12 cellular contexts compared by ENCODE assay signal in the genomic region with DNA sequence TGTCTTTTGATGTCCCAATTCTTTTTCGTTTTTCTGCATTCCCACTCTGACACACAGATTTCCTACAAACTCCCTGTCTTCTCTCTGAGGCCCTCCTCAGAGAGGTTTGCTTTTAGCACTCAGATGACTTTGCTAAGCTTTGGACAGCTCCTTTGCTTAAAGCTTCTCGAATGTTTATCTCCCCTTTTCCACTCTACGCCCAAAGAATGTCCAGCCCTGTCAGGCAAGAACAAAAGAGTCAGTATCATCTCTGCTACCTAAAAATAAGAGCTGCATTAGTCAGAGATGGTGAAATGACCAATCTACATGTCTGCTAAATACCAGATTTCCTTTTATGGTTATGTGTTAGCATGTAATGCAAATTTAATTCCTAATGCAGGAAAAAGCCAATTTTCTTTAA. TPM values are rescaled to one million over a fixed set of nuclear protein-coding genes. Genes with fewer than 3 reads are reported as not detected.
DNase-seq lines count a peak whose midpoint lies in the region; TF ChIP-seq lines count a peak whose summit lies in the region.
"Had no signal": no experiment of that assay in that cellular context is flagged by ENCODE, and none has a peak within 500 bp of the region (broad histone marks: within the 10 kb centered on the region; RNA-seq: fewer than 3 reads in every experiment).

No MANE protein-coding gene starts in this region.

- no peak overlapping the region for H2BK5ac ChIP-seq in neuronal stem cell (ENCODE audit: low read length)

- H4K20me1 ChIP-seq in SK-N-SH (ENCODE audit: insufficient read depth), result no peaks in the 10 kb centered on the region

- H3K36me3 ChIP-seq in SK-N-SH (replicated peaks in 1 of 2; ENCODE audit: control insufficient read depth in 1 of 2, insufficient read depth in 2 of 2, low read length in 1 of 2), result peaks cover 16 to 25% of the 10 kb centered on the region in 2 experiments
- peaks cover 15% of the 10 kb centered on the region for H3K36me3 ChIP-seq in MG63
- peaks cover 0 to 32% of the 10 kb centered on the region in 2 donors for H3K36me3 ChIP-seq in neuronal stem cell (replicated peaks in 1 of 2; ENCODE audit: control insufficient read depth in 2 of 2, insufficient read depth in 2 of 2, low read length in 2 of 2)

- H3K27me3 ChIP-seq in SK-N-SH (ENCODE audit: insufficient read depth), result no peaks in the 10 kb centered on the region
- H3K27me3 ChIP-seq in MG63, result no peaks in the 10 kb centered on the region
- H3K27me3 ChIP-seq in neuronal stem cell (ENCODE audit: control insufficient read depth in 3 of 3, insufficient read depth in 3 of 3, low read depth in 1 of 3, low read length in 3 of 3), result no peaks in the 10 kb centered on the region

- WGBS in SK-N-SH (ENCODE audit: low lambda C conversion rate), result 24% methylated on average over 3 of the region's 3 CpGs
- no CpG with 5 or more reads among the region's 3 CpGs for WGBS in neuronal stem cell (ENCODE audit: extremely low coverage in 2 of 2, insufficient read length in 2 of 2, insufficient replicate concordance in 1 of 2), 2 donors

- peaks cover 6 to 18% of the 10 kb centered on the region in 2 experiments for H3K4me1 ChIP-seq in SK-N-SH (ENCODE audit: control insufficient read depth in 1 of 2, insufficient read depth in 2 of 2, low read depth in 1 of 2, low read length in 1 of 2)
- H3K4me1 ChIP-seq in neuronal stem cell (ENCODE audit: control insufficient read depth in 2 of 2, insufficient read depth in 1 of 2, low read depth in 1 of 2, low read length in 2 of 2), result peaks cover 1 to 3% of the 10 kb centered on the region in 2 donors

- H3K9ac ChIP-seq in SK-N-SH (no peak overlapping the region), neuronal stem cell (ENCODE audit: low read depth, low read length, poor library complexity) (no peak overlapping the region)

- peak in 1 of 2 experiments; percentile 19; a peak in 1 of 4 replicates for TF ChIP-seq EP300 in SK-N-SH (IDR thresholded peaks at IDR 0.05; ENCODE audit: borderline replicate concordance in 1 of 2, low read depth in 1 of 2, low read length in 1 of 2)

- no peak overlapping the region for H3K14ac ChIP-seq in neuronal stem cell (ENCODE audit: low read length)

- H3K79me1 ChIP-seq in neuronal stem cell (ENCODE audit: low read depth, low read length), result no peaks in the 10 kb centered on the region

- H3K27ac Mint-ChIP-seq in neural crest cell (ENCODE audit: unreplicated experiment), result peak overlapping the region; percentile 3
- H3K27ac Mint-ChIP-seq: activated naive CD8-positive, alpha-beta T cell treated with anti-CD3 and anti-CD28 coated beads, Interleukin-2, amount 10 ng/mL, durations not matched to agents 7 days and 5 days; stimulated activated naive CD8-positive, alpha-beta T cell treated with anti-CD3 and anti-CD28 coated beads, Interleukin-15, Interleukin-2, amounts not matched to agents 100 ng/mL and 50 ng/mL, for 24 hours had no signal

- H4K8ac ChIP-seq in neuronal stem cell (ENCODE audit: low read depth, low read length), result no peak overlapping the region

- H3K4me3 Mint-ChIP-seq in neural crest cell, result no peak overlapping the region
- H3K4me3 Mint-ChIP-seq: activated naive CD8-positive, alpha-beta T cell treated with anti-CD3 and anti-CD28 coated beads, Interleukin-2, amount 10 ng/mL, durations not matched to agents 7 days and 5 days; stimulated activated naive CD8-positive, alpha-beta T cell treated with anti-CD3 and anti-CD28 coated beads, Interleukin-15, Interleukin-2, amounts not matched to agents 100 ng/mL and 50 ng/mL, for 24 hours had no signal

- H2AFZ ChIP-seq in SK-N-SH (ENCODE audit: low read depth) (no peak overlapping the region), neuronal stem cell (ENCODE audit: low read length) (no peak overlapping the region)

- H3K4ac ChIP-seq in neuronal stem cell (ENCODE audit: low read length), result no peak overlapping the region

- no peak overlapping the region for H3K18ac ChIP-seq in neuronal stem cell (ENCODE audit: low read length)

- no peaks in the 10 kb centered on the region for H3K9me2 ChIP-seq in SK-N-SH

- TF ChIP-seq CTCF in SK-N-SH (IDR thresholded peaks at IDR 0.05), result no peak
- TF ChIP-seq CTCF in fibroblast of the aortic adventitia (IDR thresholded peaks at IDR 0.05; ENCODE audit: insufficient read depth, low read length), result no peak
- TF ChIP-seq CTCF in neural crest cell (conservative IDR thresholded peaks at IDR 0.05), result no peak

- H3K4me2 ChIP-seq in SK-N-SH (no peak overlapping the region), neuronal stem cell (ENCODE audit: insufficient read depth, low read length, poor library complexity, severe bottlenecking) (no peak overlapping the region)

- H3K23ac ChIP-seq in neuronal stem cell (ENCODE audit: low read depth, low read length, poor library complexity), result no peak overlapping the region

- no peak for TF ChIP-seq RAD21 in SK-N-SH (IDR thresholded peaks at IDR 0.05; ENCODE audit: low read length)

- DNase-seq in Daoy (ENCODE audit: low read depth) (peak; percentile 52), SK-N-SH (no peak), fibroblast of the aortic adventitia (ENCODE audit: low read depth) (peak; percentile 79), neural crest cell (ENCODE audit: low read depth, low spot score) (no peak), MG63 (no peak), amniotic stem cell (lab: John Stamatoyannopoulos, UW) (no peak), neuronal stem cell (ENCODE audit: low spot score) (no peak)
- no peak for DNase-seq in activated T-cell treated with anti-CD3 and anti-CD28 coated beads, Interleukin-2, amount 50 U/mL, for 1 hour
- DNase-seq: activated naive CD8-positive, alpha-beta T cell treated with anti-CD3 and anti-CD28 coated beads, Interleukin-2, amount 10 ng/mL, durations not matched to agents 7 days and 5 days; COR-L47; NCI-H526 treated with DMSO at 0.1 percent for 48 hours had no signal

- H2BK120ac ChIP-seq in neuronal stem cell (ENCODE audit: low read depth, low read length), result no peak overlapping the region

- H3K9me3 Mint-ChIP-seq in neural crest cell, result peaks cover 2% of the 10 kb centered on the region
- H3K9me3 Mint-ChIP-seq: activated naive CD8-positive, alpha-beta T cell treated with anti-CD3 and anti-CD28 coated beads, Interleukin-2, amount 10 ng/mL, durations not matched to agents 7 days and 5 days; stimulated activated naive CD8-positive, alpha-beta T cell treated with anti-CD3 and anti-CD28 coated beads, Interleukin-15, Interleukin-2, amounts not matched to agents 100 ng/mL and 50 ng/mL, for 24 hours had no signal

- no peak overlapping the region for H4K91ac ChIP-seq in neuronal stem cell (ENCODE audit: low read depth, low read length, poor library complexity)

- peak overlapping the region; percentile 40 to 67 for H3K27ac ChIP-seq in SK-N-SH (ENCODE audit: low read depth in 2 of 2, low read length in 1 of 2)
- no peak overlapping the region for H3K27ac ChIP-seq in neuronal stem cell (replicated peaks; ENCODE audit: low read length)

- no peaks in the 10 kb centered on the region for H3K27me3 Mint-ChIP-seq in neural crest cell (ENCODE audit: low read depth)
- H3K27me3 Mint-ChIP-seq: activated naive CD8-positive, alpha-beta T cell treated with anti-CD3 and anti-CD28 coated beads, Interleukin-2, amount 10 ng/mL, durations not matched to agents 7 days and 5 days; stimulated activated naive CD8-positive, alpha-beta T cell treated with anti-CD3 and anti-CD28 coated beads, Interleukin-15, Interleukin-2, amounts not matched to agents 100 ng/mL and 50 ng/mL, for 24 hours had no signal

- POLR2A ChIA-PET in SK-N-SH (lab: Yijun Ruan, JAX), result no interaction called here

- peaks cover 38% of the 10 kb centered on the region for H3K36me3 Mint-ChIP-seq in neural crest cell (ENCODE audit: low read depth)

- H2BK15ac ChIP-seq in neuronal stem cell (ENCODE audit: low read length), result no peak overlapping the region

- CTCF ChIA-PET in SK-N-SH (lab: Yijun Ruan, JAX), result interaction anchor here (0.6 to 2.9 kb wide), 4 partner anchors 16 to 210 kb away, joined by 3 to 17 read pairs (median 4); no protein-coding TSS in a partner anchor

- H3K4me3 ChIP-seq in SK-N-SH (ENCODE audit: low read depth in 2 of 2, low read length in 1 of 2) (no peak overlapping the region), fibroblast of the aortic adventitia (ENCODE audit: low read depth, low read length) (no peak overlapping the region), MG63 (no peak overlapping the region), neuronal stem cell (ENCODE audit: low read length in 2 of 2) (no peak overlapping the region)

- H2BK12ac ChIP-seq in neuronal stem cell (ENCODE audit: low read length), result no peak overlapping the region

- H2AK5ac ChIP-seq in neuronal stem cell (ENCODE audit: low read depth, low read length), result no peak overlapping the region

- peaks cover 22% of the 10 kb centered on the region for H3F3A ChIP-seq in SK-N-SH (replicated peaks; ENCODE audit: insufficient read depth)

- peaks cover 10% of the 10 kb centered on the region; the same call in 1 of the 2 replicates for H3K79me2 ChIP-seq in SK-N-SH (ENCODE audit: insufficient read depth)

- peaks cover 14% of the 10 kb centered on the region for H3K4me1 Mint-ChIP-seq in neural crest cell

- H3K9me3 ChIP-seq in SK-N-SH (no peaks in the 10 kb centered on the region), MG63 (0 out of 2 replicates have a peak, but pooled peaks cover 2% of the 10 kb centered on the region), neuronal stem cell (replicated peaks in 1 of 2; ENCODE audit: control insufficient read depth in 2 of 2, insufficient read depth in 1 of 2, low read depth in 1 of 2, low read length in 2 of 2) (no peaks in the 10 kb centered on the region)

TF ChIP-seq in SK-N-SH, 30 proteins besides CTCF, POLR2A, EP300 and RAD21 (continues in another document):
- TF ChIP-seq FOXJ3 (CRISPR knock-in tag; IDR thresholded peaks at IDR 0.05) (no peak), GABPA (IDR thresholded peaks at IDR 0.05; ENCODE audit: low read depth) (no peak), USF2 (IDR thresholded peaks at IDR 0.05; ENCODE audit: borderline replicate concordance, low read depth, low read length) (no peak), MEF2A (IDR thresholded peaks at IDR 0.05; ENCODE audit: borderline replicate concordance, low read depth) (no peak)

RNA-seq across cellular contexts. Expression of gene PREP, which starts 56.8 kb away (rescaled TPM):
- 12.1 and 17.0 TPM in 2 replicates for total RNA-seq in Daoy (2014; rRNA removed; shearing (Covaris generic))
- polyA plus RNA-seq in SK-N-SH (2012; rRNA removed), result 15.9 and 20.9 TPM in 2 replicates
- polyA plus RNA-seq in SK-N-SH (2012; cell fraction: cytosol; rRNA removed), result 31.7 and 34.5 TPM in 2 replicates
- 19.4 and 30.5 TPM in 2 replicates for polyA plus RNA-seq in SK-N-SH (2012; cell fraction: nucleus; rRNA removed)
- 9.0 and 18.1 TPM in 2 replicates for total RNA-seq in fibroblast of the aortic adventitia (ENCODE audit: low replicate concordance)
- total RNA-seq in neural crest cell, result 42.9 and 45.2 TPM in 2 replicates
- 15.9 and 34.6 TPM in 2 replicates for total RNA-seq in MG63 (2014; rRNA removed; shearing (Covaris generic); ENCODE audit: low replicate concordance)
- 20.2 TPM for polyA plus RNA-seq in neuronal stem cell (2013, experiment 1 of 2)
- polyA plus RNA-seq in neuronal stem cell (2013, experiment 2 of 2), result 19.3 TPM

Comparison
In these comparisons a context has a peak if more than half of its experiments do, and no peak if none do; other contexts are left out.
1. DNase-seq: peak in Daoy (single experiment) and fibroblast of the aortic adventitia (single experiment); none in SK-N-SH (single experiment), neural crest cell (single experiment), activated T-cell treated with anti-CD3 and anti-CD28 coated beads, Interleukin-2, amount 50 U/mL, for 1 hour (single experiment), MG63 (single experiment), amniotic stem cell (single experiment) and neuronal stem cell (single experiment).